ENCODE assay signal across 10 cellular contexts in genomic region chr3:126540342-126540849, GRCh38. TPM values are rescaled to one million over a fixed set of nuclear protein-coding genes. Genes with fewer than 3 reads are reported as not detected.
DNase-seq lines count a peak whose midpoint lies in the region; ATAC-seq and TF ChIP-seq lines count a peak whose summit lies in the region.
"Had no signal": no experiment of that assay in that cellular context is flagged by ENCODE, and none has a peak within 500 bp of the region (broad histone marks: within the 10 kb centered on the region; RNA-seq: fewer than 3 reads in every experiment).

No MANE protein-coding gene starts in this region.

- in situ Hi-C loops in astrocyte of the spinal cord (cut with HindIII; ENCODE audit: low sequenced_read_pairs), result no loop called here

- DNase-seq in AG08395 (ENCODE audit: low spot score) (peak; percentile 94), astrocyte of the spinal cord (ENCODE audit: low read depth, low spot score) (peak; percentile 86), left lung (peak; percentile 39 to 65), NCI-H2227 (lab: John Stamatoyannopoulos, UW; ENCODE audit: unreplicated experiment) (no peak)
- DNase-seq in Jurkat, Clone E6-1 (ENCODE audit: low read depth, low spot score), result peak; percentile 14
- no peak for DNase-seq in activated CD4-positive, CD25-positive, alpha-beta regulatory T cell (lab: John Stamatoyannopoulos, UW)

- H3K36me3 ChIP-seq in left lung, result no peaks in the 10 kb centered on the region

- H3K9me3 ChIP-seq in left lung, result no peaks in the 10 kb centered on the region

- H3K4me3 ChIP-seq in Jurkat, Clone E6-1 (ENCODE audit: low read length), result no peak overlapping the region
- H3K4me3 ChIP-seq in astrocyte of the spinal cord (ENCODE audit: low read depth, low read length), result no peak overlapping the region
- H3K4me3 ChIP-seq in left lung, result no peak overlapping the region

- ATAC-seq in left lung (peak; percentile 59), GM21423 (IDR thresholded peaks at IDR 0.05; ENCODE audit: unreplicated experiment) (no peak), HG03469 (IDR thresholded peaks at IDR 0.05; ENCODE audit: unreplicated experiment) (no peak)

- H3K27me3 ChIP-seq in left lung, result peaks cover 12 to 34% of the 10 kb centered on the region in 2 donors

- H3K4me1 ChIP-seq in left lung, result peaks cover 0 to 16% of the 10 kb centered on the region in 2 donors

- peak overlapping the region in 1 of 2 donors; percentile 68 for H3K27ac ChIP-seq in left lung
- H3K27ac ChIP-seq: VCaP had no signal

- intact Hi-C loops in left lung (cut with DNase I), result no loop called here

- no peak for TF ChIP-seq CTCF in astrocyte of the spinal cord (IDR thresholded peaks at IDR 0.05; ENCODE audit: low read depth, low read length)
- TF ChIP-seq CTCF in left lung (IDR thresholded peaks at IDR 0.05), result no peak

RNA-seq across cellular contexts. Expression of gene CHST13, which starts 16.4 kb away (rescaled TPM):
- not detected for polyA plus RNA-seq in Jurkat, Clone E6-1 (2012; ENCODE audit: insufficient read depth, insufficient read length)
- total RNA-seq in left lung, result 1 to 10 TPM in 1 of 2 donors, under 1 TPM in 1; 0.61 to 3.0 TPM

RNA-seq across cellular contexts. Expression of gene C3orf22, which starts 18.3 kb away (rescaled TPM):
- polyA plus RNA-seq in Jurkat, Clone E6-1 (2012; ENCODE audit: insufficient read depth, insufficient read length), result not detected
- not detected for total RNA-seq in left lung
- total RNA-seq: mononuclear cell had no signal

RNA-seq across cellular contexts. Expression of gene UROC1, which starts 22.8 kb away (rescaled TPM):
- not detected for polyA plus RNA-seq in Jurkat, Clone E6-1 (2012; ENCODE audit: insufficient read depth, insufficient read length)
- total RNA-seq in left lung, result not detected
- total RNA-seq: mononuclear cell had no signal

Comparison
In these comparisons a context has a peak if more than half of its experiments do, and no peak if none do; other contexts are left out.
1. DNase-seq: peak in AG08395 (single experiment), Jurkat, Clone E6-1 (single experiment), astrocyte of the spinal cord (single experiment) and left lung (2 of 2); none in activated CD4-positive, CD25-positive, alpha-beta regulatory T cell (0 of 4) and NCI-H2227 (single experiment).